29 cellular contexts compared by ENCODE assay signal in the genomic region with DNA sequence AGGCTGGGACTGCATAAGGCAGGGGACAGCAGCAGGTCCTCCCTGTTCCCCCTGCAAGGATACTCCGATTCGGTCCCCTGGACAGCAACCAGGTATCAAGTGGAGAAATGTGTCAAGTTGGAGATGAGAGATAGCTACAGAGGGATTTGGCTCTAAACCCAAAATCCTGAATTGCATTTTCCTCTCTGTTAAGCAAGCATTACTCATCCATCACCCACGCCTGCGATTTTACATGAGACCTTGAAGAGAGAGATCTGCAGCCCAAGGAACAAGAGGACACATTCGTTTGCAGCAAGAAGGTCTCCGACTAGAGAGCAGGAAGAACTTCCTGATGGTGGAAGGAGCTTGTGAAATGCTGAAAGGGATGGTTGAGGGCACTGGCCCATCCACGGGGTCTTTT. TPM values are rescaled to one million over a fixed set of nuclear protein-coding genes. Genes with fewer than 3 reads are reported as not detected.
"Had no signal": no experiment of that assay in that cellular context is flagged by ENCODE, and none has a peak within 500 bp of the region (broad histone marks: within the 10 kb centered on the region; RNA-seq: fewer than 3 reads in every experiment).

No MANE protein-coding gene starts in this region.

- H3K27ac ChIP-seq: SJSA1, spleen, thyroid gland, upper lobe of right lung had no signal

- ATAC-seq: esophagus mucosa, left cardiac atrium, mucosa of descending colon, upper lobe of right lung, WTC11 had no signal

- H3K9me3 ChIP-seq: mucosa of descending colon, SJSA1, spleen, thyroid gland, upper lobe of right lung had no signal

- H3K27me3 ChIP-seq: thyroid gland had no signal

- H3K4me3 ChIP-seq: mucosa of descending colon, SJSA1, spleen, thyroid gland, upper lobe of right lung had no signal

- DNase-seq: activated CD4-positive, alpha-beta T cell treated with anti-CD3 and anti-CD28 coated beads for 4 hours; activated CD4-positive, alpha-beta T cell treated with anti-CD3 and anti-CD28 coated beads, Interleukin-2, amount 50 U/mL, for 48 hours; activated effector memory CD4-positive, alpha-beta T cell treated with Interleukin-2 at 50 U/mL for 16 hours; activated T-cell treated with anti-CD3 and anti-CD28 coated beads, Interleukin-2, amount 50 U/mL, for 48 hours; effector memory CD4-positive, alpha-beta T cell; islet precursor cell; left cardiac atrium; mucosa of descending colon; naive B cell; retina; stimulated activated CD4-positive, alpha-beta T cell treated with anti-CD3 and anti-CD28 coated beads, Interleukin-4, amount 100 ng/mL, for 1 hour; stimulated activated naive CD4-positive, alpha-beta T cell treated with Interleukin-2 at 50 U/mL for 16 hours; T-helper 9 cell; thyroid gland; upper lobe of right lung had no signal

- H3K4me1 ChIP-seq: SJSA1, spleen, thyroid gland, upper lobe of right lung had no signal

- H3K36me3 Mint-ChIP-seq: activated naive CD4-positive, alpha-beta T cell treated with anti-CD3 and anti-CD28 coated beads, Interleukin-2, amount 50 U/mL, for 24 hours; brain; WTC11 had no signal

- H3K4me1 Mint-ChIP-seq: activated naive CD4-positive, alpha-beta T cell treated with anti-CD3 and anti-CD28 coated beads, Interleukin-2, amount 50 U/mL, for 24 hours; memory B cell; naive B cell had no signal

- H3K27ac Mint-ChIP-seq: activated naive CD4-positive, alpha-beta T cell treated with anti-CD3 and anti-CD28 coated beads, Interleukin-2, amount 50 U/mL, for 24 hours; memory B cell; naive B cell; WTC11 had no signal

- H3K36me3 ChIP-seq: SJSA1, spleen, thyroid gland, upper lobe of right lung had no signal

- H3K9me3 Mint-ChIP-seq: WTC11 had no signal

- H3K4me3 Mint-ChIP-seq: activated naive CD4-positive, alpha-beta T cell treated with anti-CD3 and anti-CD28 coated beads, Interleukin-2, amount 50 U/mL, for 24 hours; brain; memory B cell; WTC11 had no signal

RNA-seq across cellular contexts. Expression of a gene that starts 21.9 kb away (rescaled TPM):
- total RNA-seq: activated CD8-positive, alpha-beta memory T cell treated with anti-CD3 and anti-CD28 coated beads for 36 hours; cardiac septum; dermis microvascular lymphatic vessel endothelial cell; esophagus mucosa; fibroblast of villous mesenchyme; left cardiac atrium; liver; posterior vena cava; SJSA1; T-helper 1 cell treated with Interleukin-12 subunit alpha and Interleukin-12 subunit beta and Interleukin-4 antibody, amounts not matched to agents 30 ng/mL and 1 ng/mL, for 36 hours had no signal
